ENCODE assay signal across 6 cellular contexts in the genomic region with DNA sequence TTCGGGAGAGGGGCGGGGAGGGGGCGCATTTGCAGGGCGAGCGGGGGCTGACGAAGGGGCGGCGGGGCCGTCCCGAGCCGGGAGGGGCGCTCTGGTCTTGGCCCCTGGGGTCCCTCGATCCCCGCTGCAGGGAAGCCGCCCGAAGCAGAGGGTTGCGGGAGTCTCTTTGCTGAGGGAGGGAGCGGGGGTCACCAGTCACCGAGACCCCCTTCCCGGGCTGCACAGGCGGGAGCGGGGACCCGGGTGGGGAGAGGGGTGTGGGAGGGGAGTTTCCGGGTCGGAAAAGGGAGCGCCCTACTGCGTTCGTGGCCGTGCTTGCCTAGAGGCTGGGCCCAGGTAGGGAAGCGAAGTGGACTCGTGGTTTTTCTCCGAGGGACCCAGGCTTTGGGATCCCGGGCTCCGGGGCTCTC. TPM values are rescaled to one million over a fixed set of nuclear protein-coding genes. Genes with fewer than 3 reads are reported as not detected.
DNase-seq lines count a peak whose midpoint lies in the region; ATAC-seq and TF ChIP-seq lines count a peak whose summit lies in the region.

No MANE protein-coding gene starts in this region.

- TF ChIP-seq CTCF in LNCaP clone FGC (IDR thresholded peaks at IDR 0.05; ENCODE audit: control insufficient read depth, extremely low read depth, insufficient read depth) (no peak), fibroblast of villous mesenchyme (IDR thresholded peaks at IDR 0.05; ENCODE audit: insufficient read depth, low read depth, low read length) (no peak)

- peak overlapping the region; percentile 90 for H3K4me3 ChIP-seq in LNCaP clone FGC (ENCODE audit: low read depth, low read length)
- H3K4me3 ChIP-seq in fibroblast of villous mesenchyme (ENCODE audit: low read depth, low read length) = peak overlapping the region; percentile 85

- peak overlapping the region; percentile 49 for H3K27ac ChIP-seq in substantia nigra (ENCODE audit: low read depth, low read length, poor library complexity, severe bottlenecking)

- DNase-seq in LNCaP clone FGC (ENCODE audit: low read depth) = no peak
- DNase-seq in fibroblast of villous mesenchyme (ENCODE audit: low read depth) = no peak
- DNase-seq in substantia nigra (lab: John Stamatoyannopoulos, UW) = peak in 4 of 49 donors; percentile 26 to 75 (median 32)
- DNase-seq in NCI-H2107 (lab: John Stamatoyannopoulos, UW) = no peak
- DNase-seq in amniotic stem cell (lab: John Stamatoyannopoulos, UW) = no peak

- ATAC-seq in GM19035 (IDR thresholded peaks at IDR 0.05; ENCODE audit: unreplicated experiment) = peak; percentile 28

RNA-seq across cellular contexts. Expression of a gene that starts 0.4 kb away (rescaled TPM):
- 129 and 154 TPM in 2 replicates for total RNA-seq in fibroblast of villous mesenchyme

RNA-seq across cellular contexts. Expression of a gene that starts 10.7 kb away (rescaled TPM):
- total RNA-seq in fibroblast of villous mesenchyme = under 0.01 TPM in 1 of 2 replicates, not detected in the other

RNA-seq across cellular contexts. Expression of a gene that starts 25.4 kb away (rescaled TPM):
- total RNA-seq in fibroblast of villous mesenchyme = not detected in 2 replicates

RNA-seq across cellular contexts. Expression of a gene that starts 27.8 kb away (rescaled TPM):
- total RNA-seq in fibroblast of villous mesenchyme = 700 and 921 TPM in 2 replicates

RNA-seq across cellular contexts. Expression of a gene that starts 46.1 kb away (rescaled TPM):
- total RNA-seq in fibroblast of villous mesenchyme = not detected in 2 replicates
